ENCODE assay signal across 8 cellular contexts in the genomic region with DNA sequence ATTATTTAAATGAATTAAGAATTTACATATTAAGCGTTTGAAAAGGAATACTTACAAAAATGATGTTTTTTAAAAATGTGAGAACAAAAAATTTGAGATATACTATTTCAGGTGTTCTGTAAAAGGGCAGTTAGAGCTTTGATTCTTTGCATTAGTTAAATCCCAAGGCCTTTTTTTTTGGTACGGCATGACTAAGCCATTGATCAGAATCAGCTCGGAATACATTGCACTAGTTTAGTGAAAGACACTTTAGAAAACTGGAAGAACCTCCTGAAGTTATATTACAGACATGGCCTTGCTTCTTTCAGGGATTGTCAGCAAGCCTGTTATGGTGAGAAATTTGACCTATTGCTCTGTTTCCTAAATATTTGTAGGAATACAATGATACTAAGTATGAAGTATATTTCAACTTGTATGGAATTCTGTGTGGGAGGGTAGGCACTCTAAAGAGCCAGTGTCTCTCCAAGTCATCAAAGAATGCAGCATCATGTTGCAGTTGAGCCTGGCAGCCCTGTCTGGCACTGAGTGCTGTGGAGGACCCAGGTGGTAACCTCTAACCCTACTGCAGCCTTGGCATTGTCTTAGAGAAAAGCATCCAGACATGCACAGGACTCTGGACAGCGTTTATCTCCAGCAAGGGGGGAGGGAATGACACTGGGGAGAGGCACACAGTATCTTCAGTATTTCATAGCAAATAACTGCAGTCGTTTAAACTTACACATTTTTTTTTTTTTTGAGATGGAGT. TPM values are rescaled to one million over a fixed set of nuclear protein-coding genes. Genes with fewer than 3 reads are reported as not detected.
A peak's percentile ranks its signal among the peaks of the same experiment; 100 is the strongest.
DNase-seq lines count a peak whose midpoint lies in the region; ATAC-seq, FAIRE-seq and TF ChIP-seq lines count a peak whose summit lies in the region.

No MANE protein-coding gene starts in this region.

- H3K4me1 ChIP-seq in right atrium auricular region (peaks cover 0 to 69% of the 10 kb centered on the region in 2 donors), uterus (peaks cover 0 to 20% of the 10 kb centered on the region in 2 donors), small intestine (ENCODE audit: control insufficient read depth in 2 of 2, insufficient read depth in 1 of 2, low read depth in 1 of 2, low read length in 1 of 2) (peaks cover 0 to 2% of the 10 kb centered on the region in 2 donors)

- H3K36me3 ChIP-seq in right atrium auricular region = no peaks in the 10 kb centered on the region
- H3K36me3 ChIP-seq in uterus = no peaks in the 10 kb centered on the region
- no peaks in the 10 kb centered on the region for H3K36me3 ChIP-seq in small intestine (ENCODE audit: control insufficient read depth in 2 of 2, insufficient read depth in 2 of 2, low read length in 2 of 2)

- no peak for FAIRE-seq in small intestine (lab: Jason Lieb, UNC)

- peaks cover 5% of the 10 kb centered on the region for H3K36me3 Mint-ChIP-seq in memory B cell

- H3K27me3 ChIP-seq in right atrium auricular region (no peaks in the 10 kb centered on the region), uterus (no peaks in the 10 kb centered on the region), small intestine (ENCODE audit: control insufficient read depth in 2 of 2, insufficient read depth in 2 of 2, low read length in 2 of 2) (no peaks in the 10 kb centered on the region)

- peak overlapping the region; percentile 84 for H3K27ac Mint-ChIP-seq in memory B cell

- H3K9me3 Mint-ChIP-seq in memory B cell = no peaks in the 10 kb centered on the region

- in situ Hi-C loops in astrocyte of the cerebellum (cut with HindIII; ENCODE audit: low sequenced_read_pairs) = no loop called here

- H3K27ac ChIP-seq in right atrium auricular region (peak overlapping the region; percentile 99 to 100), uterus (peak overlapping the region; percentile 96 to 97), small intestine (ENCODE audit: low read depth in 1 of 2, low read length in 1 of 2) (no peak overlapping the region)

- H3K27me3 Mint-ChIP-seq in memory B cell = no peaks in the 10 kb centered on the region

- no peaks in the 10 kb centered on the region for H3K9me3 ChIP-seq in right atrium auricular region
- no peaks in the 10 kb centered on the region for H3K9me3 ChIP-seq in uterus
- no peaks in the 10 kb centered on the region for H3K9me3 ChIP-seq in small intestine (ENCODE audit: control insufficient read depth, low read depth)

- no peak for TF ChIP-seq POLR2A in uterus (IDR thresholded peaks at IDR 0.05)

- TF ChIP-seq CTCF in right atrium auricular region (IDR thresholded peaks at IDR 0.05) (no peak), astrocyte of the cerebellum (IDR thresholded peaks at IDR 0.05; ENCODE audit: low read depth, low read length, missing control alignments) (no peak), uterus (IDR thresholded peaks at IDR 0.05) (no peak)

- WGBS in small intestine, 3 donors = 13 to 31% (median 26%) methylated on average over 5 of the region's 5 CpGs

- peak overlapping the region; percentile 99 for H3K4me3 ChIP-seq in right atrium auricular region
- H3K4me3 ChIP-seq in astrocyte of the cerebellum (ENCODE audit: low read depth, low read length) = peak overlapping the region; percentile 79
- H3K4me3 ChIP-seq in uterus = peak overlapping the region; percentile 64 to 86
- no peak overlapping the region for H3K4me3 ChIP-seq in small intestine (ENCODE audit: low read depth in 1 of 2, low read length in 2 of 2)

- DNase-seq in right atrium auricular region (ENCODE audit: low spot score) = no peak
- DNase-seq in Right ventricle myocardium superior = no peak
- no peak for DNase-seq in astrocyte of the cerebellum (ENCODE audit: low read depth)
- no peak for DNase-seq in memory B cell (ENCODE audit: low spot score in 2 of 2)
- DNase-seq in uterus = no peak
- DNase-seq in small intestine = no peak

- intact Hi-C loops in Right ventricle myocardium superior (cut with DNase I) (no loop called here), uterus (cut with DNase I; ENCODE audit: low total_unique reads) (no loop called here)

- H3K4me1 Mint-ChIP-seq in memory B cell = peaks cover 29% of the 10 kb centered on the region

- H3K4me3 Mint-ChIP-seq in memory B cell = peak overlapping the region; percentile 93

- no peak for ATAC-seq in Right ventricle myocardium superior (ENCODE audit: poor library complexity)
- ATAC-seq in memory B cell (ENCODE audit: low read depth) = no peak
- no peak for ATAC-seq in HG02840 (IDR thresholded peaks at IDR 0.05; ENCODE audit: low FRiP score, unreplicated experiment)
- ATAC-seq in activated CD4-positive, CD25-positive, alpha-beta regulatory T cell treated with anti-CD3 and anti-CD28 coated beads, Interleukin-2, amount 50 U/mL, for 24 hours = no peak

RNA-seq across cellular contexts. Expression of gene KLC1, which starts 1.5 kb away (rescaled TPM):
- total RNA-seq in right atrium auricular region = 100 to 1,000 TPM; 185 to 201 TPM
- 152 TPM for total RNA-seq in Right ventricle myocardium superior
- total RNA-seq in uterus = 100 to 1,000 TPM; 130 to 459 (median 285) TPM
- polyA plus RNA-seq in small intestine = 10 to 100 TPM; 45.9 to 68.2 (median 66.6) TPM

Comparison
In these comparisons a context has a peak if more than half of its experiments do, and no peak if none do; other contexts are left out.
1. H3K27ac ChIP-seq: peak in right atrium auricular region (2 of 2) and uterus (2 of 2); none in small intestine (0 of 2).
2. H3K4me3 ChIP-seq: peak in right atrium auricular region (2 of 2), astrocyte of the cerebellum (single experiment) and uterus (2 of 2); none in small intestine (0 of 2).